Comparison of ENCODE assay signal across 7 cellular contexts in the genomic region with DNA sequence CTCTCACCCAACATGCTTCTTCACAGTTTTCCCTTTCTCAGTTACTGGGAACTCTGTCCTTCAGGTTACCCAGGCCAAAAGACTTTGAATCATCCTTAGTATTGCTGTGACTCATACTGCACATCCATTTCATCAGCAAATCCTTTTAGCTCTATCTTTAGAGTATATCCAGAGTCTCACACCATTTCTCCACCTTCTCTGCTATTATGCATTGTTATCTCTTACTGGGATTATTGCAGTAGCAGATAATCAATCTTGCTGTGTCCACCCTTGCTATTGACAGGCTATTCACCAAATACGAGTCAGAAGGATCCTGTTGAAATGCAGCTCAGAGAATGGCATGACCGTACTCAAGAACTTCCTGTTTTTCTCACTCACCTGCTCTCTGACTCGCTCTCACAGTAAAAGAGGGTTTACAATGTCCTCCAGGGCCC. TPM values are rescaled to one million over a fixed set of nuclear protein-coding genes. Genes with fewer than 3 reads are reported as not detected.
DNase-seq lines count a peak whose midpoint lies in the region; FAIRE-seq and TF ChIP-seq lines count a peak whose summit lies in the region.

No MANE protein-coding gene starts in this region.

- H3K4me2 ChIP-seq in GM23248 (ENCODE audit: unreplicated experiment) (peak overlapping the region; percentile 66), astrocyte (ENCODE audit: low read length) (peak overlapping the region; percentile 69)

- H3K9ac ChIP-seq in GM23248 (peak overlapping the region; percentile 42; the same call in 1 of the 2 replicates), astrocyte (ENCODE audit: low read length) (no peak overlapping the region)

- H3K36me3 ChIP-seq in GM23248 (ENCODE audit: low read depth) (no peaks in the 10 kb centered on the region), astrocyte (ENCODE audit: insufficient read depth, low read length) (no peaks in the 10 kb centered on the region)

- no peaks in the 10 kb centered on the region for H3K27me3 Mint-ChIP-seq in astrocyte (ENCODE audit: low read depth, unreplicated experiment)

- no peaks in the 10 kb centered on the region for H4K20me1 ChIP-seq in GM23248 (ENCODE audit: insufficient read depth)
- no peaks in the 10 kb centered on the region for H4K20me1 ChIP-seq in astrocyte (ENCODE audit: insufficient read depth, low read length)

- no peaks in the 10 kb centered on the region for H3K9me3 Mint-ChIP-seq in astrocyte (ENCODE audit: unreplicated experiment)

- H3K79me2 ChIP-seq in GM23248 (ENCODE audit: insufficient read depth) (no peaks in the 10 kb centered on the region), astrocyte (ENCODE audit: insufficient read depth, low read length) (no peaks in the 10 kb centered on the region)

- H3K9me2 ChIP-seq in GM23248 (ENCODE audit: insufficient read depth): no peaks in the 10 kb centered on the region

- in situ Hi-C loops in GM23248 (cut with MboI) (no loop called here), KBM-7 (cut with MboI; ENCODE audit: low pct_unique_long_range_greater_than_20kb, low sequenced_read_pairs) (no loop called here)

- H3K4me1 ChIP-seq in GM23248 (ENCODE audit: insufficient read depth): peaks cover 21% of the 10 kb centered on the region
- H3K4me1 ChIP-seq in astrocyte (ENCODE audit: insufficient read depth, low read length): peaks cover 7% of the 10 kb centered on the region

- H3F3A ChIP-seq in GM23248 (ENCODE audit: insufficient read depth): peaks cover 23% of the 10 kb centered on the region

- H3K4me3 ChIP-seq in GM23248 (peak overlapping the region; percentile 30), astrocyte (ENCODE audit: insufficient read depth, low read depth, low read length) (no peak overlapping the region)

- peak overlapping the region; percentile 79 for H2AFZ ChIP-seq in GM23248
- H2AFZ ChIP-seq in astrocyte (ENCODE audit: low read depth, low read length): peak overlapping the region; percentile 53

- H3K27ac ChIP-seq in GM23248 (peak overlapping the region; percentile 76), astrocyte (ENCODE audit: low read depth, low read length) (peak overlapping the region; percentile 6)

- peaks cover 14% of the 10 kb centered on the region for H3K4me1 Mint-ChIP-seq in astrocyte (ENCODE audit: low read depth, unreplicated experiment)

- WGBS in GM23248 (ENCODE audit: low coverage in 1 of 2, low lambda C conversion rate in 2 of 2, missing lambda C conversion rate in 2 of 2), 2 experiments: 40 to 46% methylated on average over 3 of the region's 3 CpGs

- peak; percentile 70 for FAIRE-seq in GM18507 (lab: Jason Lieb, UNC)
- peak; percentile 97 for FAIRE-seq in astrocyte (lab: Jason Lieb, UNC)

- H3K9me3 ChIP-seq in GM23248 (ENCODE audit: low read depth) (no peaks in the 10 kb centered on the region), astrocyte (ENCODE audit: insufficient read depth, low read depth, low read length) (no peaks in the 10 kb centered on the region)

- DNase-seq in GM18507 (ENCODE audit: extremely low spot score, insufficient read length, low read depth): no peak
- peak; percentile 91 for DNase-seq in GM23248
- DNase-seq in KBM-7: peak; percentile 33
- peak; percentile 78 for DNase-seq in astrocyte (ENCODE audit: low read depth)
- DNase-seq in renal cortical epithelial cell (ENCODE audit: low read depth): peak; percentile 89
- no peak for DNase-seq in DMS 273 (lab: John Stamatoyannopoulos, UW; ENCODE audit: unreplicated experiment)
- DNase-seq in NCI-H2171 (lab: John Stamatoyannopoulos, UW): no peak

- TF ChIP-seq CTCF in astrocyte (IDR thresholded peaks at IDR 0.05; ENCODE audit: insufficient read depth, low read depth, low read length): no peak

- H3K27ac Mint-ChIP-seq in astrocyte (ENCODE audit: unreplicated experiment): no peak overlapping the region

- no peak overlapping the region for H3K4me3 Mint-ChIP-seq in astrocyte (ENCODE audit: unreplicated experiment)

- H3K36me3 Mint-ChIP-seq in astrocyte (ENCODE audit: low read depth, unreplicated experiment): peaks cover 1% of the 10 kb centered on the region

- H3K27me3 ChIP-seq in GM23248 (replicated peaks; ENCODE audit: insufficient read depth): no peaks in the 10 kb centered on the region
- H3K27me3 ChIP-seq in astrocyte (ENCODE audit: insufficient read depth, low read length): no peaks in the 10 kb centered on the region

RNA-seq across cellular contexts. Expression of gene BCKDHB, which starts 57.3 kb away (rescaled TPM):
- 18.4 and 22.4 TPM in 2 replicates for total RNA-seq in GM23248 (2014; rRNA removed; shearing (Covaris generic))
- 33.8 and 35.7 TPM in 2 replicates for polyA plus RNA-seq in GM23248 (2016; fragmentation: Nextera tagmentation; extraction: Ambion mirVana)
- 18.4 and 22.4 TPM in 2 replicates for total RNA-seq in astrocyte
- 15.6 and 26.6 TPM in 2 replicates for total RNA-seq in renal cortical epithelial cell

Comparison
In these comparisons a context has a peak if more than half of its experiments do, and no peak if none do; other contexts are left out.
1. DNase-seq: peak in GM23248 (single experiment), KBM-7 (single experiment), astrocyte (single experiment) and renal cortical epithelial cell (single experiment); none in GM18507 (single experiment), DMS 273 (single experiment) and NCI-H2171 (single experiment).